Comparison of ENCODE assay signal across 8 cellular contexts in the genomic region with DNA sequence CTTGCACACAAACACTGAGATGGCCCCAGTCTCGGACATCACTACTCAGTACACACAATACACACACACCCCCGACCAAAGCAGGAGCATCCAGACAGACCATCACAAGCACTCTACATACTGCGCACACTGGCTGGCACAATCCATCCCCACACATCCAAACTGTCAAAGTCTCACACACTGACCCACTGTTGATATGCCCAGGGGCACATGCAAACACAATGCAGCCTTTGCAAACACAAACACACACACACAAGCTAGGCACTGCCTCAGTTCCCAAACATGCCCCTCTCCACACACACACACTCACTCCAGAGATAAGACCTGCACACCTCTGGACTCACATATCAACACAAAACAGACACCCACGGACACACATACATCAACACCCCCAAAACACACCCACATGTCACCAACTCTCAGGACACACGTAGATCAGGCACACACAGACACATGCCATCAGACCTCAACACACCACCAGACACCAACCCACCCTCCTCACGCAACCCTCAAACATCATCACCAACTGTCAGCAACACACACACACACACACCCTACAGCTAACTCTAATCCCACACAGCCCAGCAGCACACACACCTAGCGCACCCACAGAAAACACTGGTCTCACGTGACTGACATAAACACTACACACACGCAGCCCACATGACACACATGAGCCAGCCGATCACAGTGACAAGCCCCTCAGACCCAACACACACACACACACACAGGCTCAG. TPM values are rescaled to one million over a fixed set of nuclear protein-coding genes. Genes with fewer than 3 reads are reported as not detected.
DNase-seq lines count a peak whose midpoint lies in the region; ATAC-seq, FAIRE-seq and TF ChIP-seq lines count a peak whose summit lies in the region.

No MANE protein-coding gene starts in this region.

- no peaks in the 10 kb centered on the region for H3K79me2 ChIP-seq in Karpas-422 (ENCODE audit: low read length)
- H3K79me2 ChIP-seq in HepG2 (ENCODE audit: insufficient read depth, low read length): peaks cover 23% of the 10 kb centered on the region

- peak overlapping the region; percentile 97 for H3K4me2 ChIP-seq in Karpas-422 (ENCODE audit: low read depth, low read length, poor library complexity, severe bottlenecking)
- peak overlapping the region; percentile 94 for H3K4me2 ChIP-seq in HepG2 (ENCODE audit: low read depth, low read length)

- intact Hi-C loops in HepG2 (cut with micrococcal nuclease; ENCODE audit: unreplicated experiment): no loop called here
- intact Hi-C loops in uterus (cut with DNase I; ENCODE audit: low total_unique reads): no loop called here

- TF ChIP-seq EP300 in HepG2 (IDR thresholded peaks at IDR 0.05; ENCODE audit: low read depth in 2 of 2, low read length in 2 of 2) (no peak), HepG2 (CRISPR knock-in tag; IDR thresholded peaks at IDR 0.05; ENCODE audit: borderline replicate concordance) (no peak)

- H3K4me1 ChIP-seq in Karpas-422 (ENCODE audit: low read length): peaks cover 49% of the 10 kb centered on the region
- peaks cover 42% of the 10 kb centered on the region for H3K4me1 ChIP-seq in HepG2 (ENCODE audit: insufficient read depth, low read length)
- peaks cover 0 to 5% of the 10 kb centered on the region in 2 donors for H3K4me1 ChIP-seq in uterus

- ATAC-seq in HepG2: peak; percentile 3; the same call in 2 of the 3 replicates
- no peak for ATAC-seq in HG02759 (IDR thresholded peaks at IDR 0.05; ENCODE audit: unreplicated experiment)

- BruUV-seq in HepG2 (replicated peaks; lab: Mats Ljungman, UMichigan): no TSS peak

- TF ChIP-seq CTCF in HepG2 (CRISPR knock-in tag; IDR thresholded peaks at IDR 0.05): no peak
- TF ChIP-seq CTCF in uterus (IDR thresholded peaks at IDR 0.05): no peak

- no peak overlapping the region for H3K27ac ChIP-seq in Karpas-422 (ENCODE audit: low read length)
- H3K27ac ChIP-seq in HepG2 (ENCODE audit: extremely low read length, insufficient read depth, low read length): peak overlapping the region; percentile 93
- H3K27ac ChIP-seq in uterus: peak overlapping the region; percentile 98 to 99

- POLR2A ChIA-PET in HepG2 (lab: Yijun Ruan, JAX): interaction anchor here (4.3 kb wide), 1 partner anchor 15 kb away, joined by 93 read pairs; no protein-coding TSS in a partner anchor

- H3K9me3 ChIP-seq in Karpas-422 (ENCODE audit: low read length): no peaks in the 10 kb centered on the region
- H3K9me3 ChIP-seq in HepG2 (ENCODE audit: low read length): no peaks in the 10 kb centered on the region
- H3K9me3 ChIP-seq in uterus: no peaks in the 10 kb centered on the region

- DNase-seq in DMS114 treated with DMSO at 0.1 percent for 48 hours (lab: John Stamatoyannopoulos, UW; ENCODE audit: unreplicated experiment) (peak; percentile 32), Karpas-422 (no peak), astrocyte of the hippocampus (ENCODE audit: low read depth, low spot score) (peak; percentile 57), HepG2 (ENCODE audit: low spot score) (peak; percentile 32), uterus (peak in 1 of 2 donors; percentile 40), iPS-NIHi7 (ENCODE audit: extremely low spot score) (no peak), NCI-H345 treated with DMSO at 0.1 percent for 48 hours (lab: John Stamatoyannopoulos, UW; ENCODE audit: unreplicated experiment) (no peak)

- H3K4me3 ChIP-seq in Karpas-422 (ENCODE audit: low read length) (peak overlapping the region; percentile 64; the same call in 1 of the 2 replicates), HepG2 (replicated peaks in 1 of 3; ENCODE audit: insufficient read depth in 1 of 3, low read depth in 2 of 3, low read length in 3 of 3) (peak overlapping the region; percentile 94 to 100 (median 95)), uterus (peak overlapping the region in 1 of 2 donors; percentile 100)

- FAIRE-seq in HepG2 (lab: Jason Lieb, UNC): peak; percentile 12

- no peak for TF ChIP-seq RAD21 in HepG2 (CRISPR knock-in tag; IDR thresholded peaks at IDR 0.05)

- TF ChIP-seq POLR2A in HepG2 (IDR thresholded peaks at IDR 0.05; ENCODE audit: insufficient read depth in 1 of 2, low read depth in 2 of 2, low read length in 2 of 2) (0 out of 4 replicates have a peak, but pooled peaks of 1 of the 2 experiments have one; percentile 12), uterus (IDR thresholded peaks at IDR 0.05) (peak in 1 of 2 donors; percentile 11)

- in situ Hi-C loops in HepG2 (cut with HindIII; ENCODE audit: extremely low pct_ligation_motif_present, low pct_unique_long_range_greater_than_20kb): no loop called here

- H3K27me3 ChIP-seq in Karpas-422 (ENCODE audit: low read length) (0 out of 2 replicates have a peak, but pooled peaks cover 2% of the 10 kb centered on the region), HepG2 (ENCODE audit: control insufficient read depth in 1 of 2, insufficient read depth in 2 of 2, low read length in 2 of 2) (peaks cover 0 to 4% of the 10 kb centered on the region in 2 experiments; a peak in 1 of 5 replicates), uterus (no peaks in the 10 kb centered on the region)

- H3K9ac ChIP-seq in Karpas-422 (ENCODE audit: low read length) (peak overlapping the region; percentile 75; the same call in 1 of the 2 replicates), HepG2 (ENCODE audit: insufficient read depth, low read depth, low read length) (peak overlapping the region; percentile 99)

- no peaks in the 10 kb centered on the region for H4K20me1 ChIP-seq in Karpas-422 (ENCODE audit: insufficient read depth, low read depth, low read length)
- H4K20me1 ChIP-seq in HepG2 (ENCODE audit: insufficient read depth, low read length): peaks cover 20% of the 10 kb centered on the region

- no peaks in the 10 kb centered on the region for H3K9me2 ChIP-seq in Karpas-422 (replicated peaks; ENCODE audit: insufficient read depth, low read length)

- CTCF ChIA-PET in HepG2 (lab: Yijun Ruan, JAX; ENCODE audit: low intra/inter-chr PET ratio, low total read pairs): interaction anchor here (2.5 kb wide), 1 partner anchor 15 kb away, joined by 13 read pairs; no protein-coding TSS in a partner anchor

- no peak overlapping the region for H2AFZ ChIP-seq in Karpas-422 (ENCODE audit: low read length)
- H2AFZ ChIP-seq in HepG2 (ENCODE audit: low read length): no peak overlapping the region

- 4% methylated on average over 10 of the region's 10 CpGs for WGBS in HepG2 (ENCODE audit: low lambda C conversion rate)

- H3K36me3 ChIP-seq in Karpas-422 (ENCODE audit: insufficient read depth, low read length): no peaks in the 10 kb centered on the region
- peaks cover 2 to 4% of the 10 kb centered on the region in 2 experiments; a peak in 4 of 5 replicates for H3K36me3 ChIP-seq in HepG2 (replicated peaks in 1 of 2; ENCODE audit: control insufficient read depth in 1 of 2, insufficient read depth in 2 of 2, low read length in 2 of 2)
- no peaks in the 10 kb centered on the region for H3K36me3 ChIP-seq in uterus

RNA-seq across cellular contexts. Expression of a gene that starts 1.9 kb away (rescaled TPM):
- 4.0 and 8.9 TPM in 2 replicates for total RNA-seq in Karpas-422 (2014; rRNA removed; shearing (Covaris generic); ENCODE audit: low replicate concordance)
- total RNA-seq in HepG2 (2016; rRNA removed; fragmentation: Illumina TruSeq; extraction: Trizol) (5.8 and 8.8 TPM in 2 replicates), uterus (10 to 100 TPM in 1 of 4 donors, 1 to 10 TPM in 3; 3.2 to 11.1 (median 4.8) TPM)
- total RNA-seq in HepG2 (2016; cell fraction: cytosol; rRNA removed; fragmentation: Illumina TruSeq; extraction: Trizol; ENCODE audit: low read depth): 3.1 and 3.4 TPM in 2 replicates
- 5.9 and 8.8 TPM in 2 replicates for total RNA-seq in HepG2 (2016; cell fraction: insoluble cytoplasmic fraction; rRNA removed; fragmentation: Illumina TruSeq; extraction: Trizol)
- total RNA-seq in HepG2 (2016; cell fraction: membrane; rRNA removed; fragmentation: Illumina TruSeq; extraction: Trizol): 6.6 and 7.4 TPM in 2 replicates
- 4.6 and 5.1 TPM in 2 replicates for total RNA-seq in HepG2 (2016; cell fraction: nucleus; rRNA removed; fragmentation: Illumina TruSeq; extraction: Trizol)
- polyA plus RNA-seq in HepG2 (2011; rRNA removed): 6.1 and 11.1 TPM in 2 replicates
- polyA plus RNA-seq in HepG2 (2011; cell fraction: cytosol; rRNA removed): 7.0 and 10.6 TPM in 2 replicates
- 18.7 and 18.8 TPM in 2 replicates for polyA plus RNA-seq in HepG2 (2011; cell fraction: nucleus; rRNA removed)
- polyA plus RNA-seq in HepG2 (2012): 7.0 and 13.6 TPM in 2 replicates
- 1.8 and 1.9 TPM in 2 replicates for polyA plus RNA-seq in HepG2 (2016; cell fraction: cytosol; fragmentation: Illumina TruSeq; extraction: Trizol; ENCODE audit: low read depth)
- 9.2 and 11.0 TPM in 2 replicates for polyA plus RNA-seq in HepG2 (2016; cell fraction: insoluble cytoplasmic fraction; fragmentation: Illumina TruSeq; extraction: Trizol; ENCODE audit: low read depth)
- 5.1 and 5.2 TPM in 2 replicates for polyA plus RNA-seq in HepG2 (2016; cell fraction: membrane; fragmentation: Illumina TruSeq; extraction: Trizol; ENCODE audit: low read depth)
- polyA plus RNA-seq in HepG2 (2016; cell fraction: nucleus; fragmentation: Illumina TruSeq; extraction: Trizol; ENCODE audit: insufficient read depth, low read depth): 13.0 and 13.4 TPM in 2 replicates
- 2.1 and 9.7 TPM in 2 replicates for polyA minus RNA-seq in HepG2 (2011; rRNA and poly(A)+ RNA removed; ENCODE audit: low replicate concordance)
- polyA minus RNA-seq in HepG2 (2011; cell fraction: cytosol; rRNA and poly(A)+ RNA removed): 8.9 and 9.3 TPM in 2 replicates
- 5.4 and 6.2 TPM in 2 replicates for polyA minus RNA-seq in HepG2 (2011; cell fraction: nucleus; rRNA and poly(A)+ RNA removed)

RNA-seq across cellular contexts. Expression of a gene that starts 27.2 kb away (rescaled TPM):
- 2.2 and 7.1 TPM in 2 replicates for total RNA-seq in Karpas-422 (2014; rRNA removed; shearing (Covaris generic); ENCODE audit: low replicate concordance)
- total RNA-seq in HepG2 (2016; rRNA removed; fragmentation: Illumina TruSeq; extraction: Trizol) (5.9 and 6.3 TPM in 2 replicates), uterus (10 to 100 TPM in 2 of 4 donors, 1 to 10 TPM in 2; 2.6 to 45.4 (median 8.1) TPM)
- 3.4 and 3.5 TPM in 2 replicates for total RNA-seq in HepG2 (2016; cell fraction: cytosol; rRNA removed; fragmentation: Illumina TruSeq; extraction: Trizol; ENCODE audit: low read depth)
- total RNA-seq in HepG2 (2016; cell fraction: insoluble cytoplasmic fraction; rRNA removed; fragmentation: Illumina TruSeq; extraction: Trizol): 3.8 and 7.1 TPM in 2 replicates
- 4.5 and 5.0 TPM in 2 replicates for total RNA-seq in HepG2 (2016; cell fraction: membrane; rRNA removed; fragmentation: Illumina TruSeq; extraction: Trizol)
- 4.4 and 5.5 TPM in 2 replicates for total RNA-seq in HepG2 (2016; cell fraction: nucleus; rRNA removed; fragmentation: Illumina TruSeq; extraction: Trizol)
- 2.9 and 3.0 TPM in 2 replicates for polyA plus RNA-seq in HepG2 (2011; rRNA removed)
- polyA plus RNA-seq in HepG2 (2011; cell fraction: cytosol; rRNA removed): 2.1 and 2.2 TPM in 2 replicates
- 10.1 and 11.8 TPM in 2 replicates for polyA plus RNA-seq in HepG2 (2011; cell fraction: nucleus; rRNA removed)
- polyA plus RNA-seq in HepG2 (2012): 10.0 TPM in 2 replicates
- polyA plus RNA-seq in HepG2 (2016; cell fraction: cytosol; fragmentation: Illumina TruSeq; extraction: Trizol; ENCODE audit: low read depth): 1.6 and 1.8 TPM in 2 replicates
- 9.0 and 10.3 TPM in 2 replicates for polyA plus RNA-seq in HepG2 (2016; cell fraction: insoluble cytoplasmic fraction; fragmentation: Illumina TruSeq; extraction: Trizol; ENCODE audit: low read depth)
- 3.6 and 3.9 TPM in 2 replicates for polyA plus RNA-seq in HepG2 (2016; cell fraction: membrane; fragmentation: Illumina TruSeq; extraction: Trizol; ENCODE audit: low read depth)
- 22.8 and 25.7 TPM in 2 replicates for polyA plus RNA-seq in HepG2 (2016; cell fraction: nucleus; fragmentation: Illumina TruSeq; extraction: Trizol; ENCODE audit: insufficient read depth, low read depth)
- polyA minus RNA-seq in HepG2 (2011; rRNA and poly(A)+ RNA removed; ENCODE audit: low replicate concordance): 1.8 and 6.2 TPM in 2 replicates
- polyA minus RNA-seq in HepG2 (2011; cell fraction: cytosol; rRNA and poly(A)+ RNA removed): 0.99 and 1.7 TPM in 2 replicates
- 6.3 and 7.5 TPM in 2 replicates for polyA minus RNA-seq in HepG2 (2011; cell fraction: nucleus; rRNA and poly(A)+ RNA removed)

RNA-seq across cellular contexts. Expression of a gene that starts 45.6 kb away (rescaled TPM):
- total RNA-seq in Karpas-422 (2014; rRNA removed; shearing (Covaris generic); ENCODE audit: low replicate concordance): 4.6 and 8.4 TPM in 2 replicates
- total RNA-seq in HepG2 (2016; rRNA removed; fragmentation: Illumina TruSeq; extraction: Trizol): 1.00 and 1.9 TPM in 2 replicates
- 0.81 and 1.1 TPM in 2 replicates for total RNA-seq in HepG2 (2016; cell fraction: cytosol; rRNA removed; fragmentation: Illumina TruSeq; extraction: Trizol; ENCODE audit: low read depth)
- total RNA-seq in HepG2 (2016; cell fraction: insoluble cytoplasmic fraction; rRNA removed; fragmentation: Illumina TruSeq; extraction: Trizol): 1.1 and 1.8 TPM in 2 replicates
- 1.0 and 1.2 TPM in 2 replicates for total RNA-seq in HepG2 (2016; cell fraction: membrane; rRNA removed; fragmentation: Illumina TruSeq; extraction: Trizol)
- 0.78 and 1.0 TPM in 2 replicates for total RNA-seq in HepG2 (2016; cell fraction: nucleus; rRNA removed; fragmentation: Illumina TruSeq; extraction: Trizol)
- polyA plus RNA-seq in HepG2 (2011; rRNA removed): 0.88 and 1.3 TPM in 2 replicates
- polyA plus RNA-seq in HepG2 (2011; cell fraction: cytosol; rRNA removed): 0.60 and 0.93 TPM in 2 replicates
- polyA plus RNA-seq in HepG2 (2011; cell fraction: nucleus; rRNA removed): 5.3 and 5.5 TPM in 2 replicates
- 2.8 and 3.1 TPM in 2 replicates for polyA plus RNA-seq in HepG2 (2012)
- 2.2 and 2.5 TPM in 2 replicates for polyA plus RNA-seq in HepG2 (2016; cell fraction: cytosol; fragmentation: Illumina TruSeq; extraction: Trizol; ENCODE audit: low read depth)
- 1.8 and 2.4 TPM in 2 replicates for polyA plus RNA-seq in HepG2 (2016; cell fraction: insoluble cytoplasmic fraction; fragmentation: Illumina TruSeq; extraction: Trizol; ENCODE audit: low read depth)
- 1.7 and 2.2 TPM in 2 replicates for polyA plus RNA-seq in HepG2 (2016; cell fraction: membrane; fragmentation: Illumina TruSeq; extraction: Trizol; ENCODE audit: low read depth)
- 4.5 and 6.9 TPM in 2 replicates for polyA plus RNA-seq in HepG2 (2016; cell fraction: nucleus; fragmentation: Illumina TruSeq; extraction: Trizol; ENCODE audit: insufficient read depth, low read depth)
- 0.35 and 1.3 TPM in 2 replicates for polyA minus RNA-seq in HepG2 (2011; rRNA and poly(A)+ RNA removed; ENCODE audit: low replicate concordance)
- polyA minus RNA-seq in HepG2 (2011; cell fraction: cytosol; rRNA and poly(A)+ RNA removed): 1.2 and 1.5 TPM in 2 replicates
- polyA minus RNA-seq in HepG2 (2011; cell fraction: nucleus; rRNA and poly(A)+ RNA removed): 0.99 and 1.4 TPM in 2 replicates
- 10 to 100 TPM in 2 of 4 donors, 1 to 10 TPM in 2; 2.8 to 39.5 (median 13.5) TPM for total RNA-seq in uterus

Comparison
In these comparisons a context has a peak if more than half of its experiments do, and no peak if none do; other contexts are left out.
1. DNase-seq: peak in DMS114 treated with DMSO at 0.1 percent for 48 hours (single experiment), astrocyte of the hippocampus (single experiment) and HepG2 (single experiment); none in Karpas-422 (single experiment), iPS-NIHi7 (single experiment) and NCI-H345 treated with DMSO at 0.1 percent for 48 hours (single experiment).